In the genomic region with DNA sequence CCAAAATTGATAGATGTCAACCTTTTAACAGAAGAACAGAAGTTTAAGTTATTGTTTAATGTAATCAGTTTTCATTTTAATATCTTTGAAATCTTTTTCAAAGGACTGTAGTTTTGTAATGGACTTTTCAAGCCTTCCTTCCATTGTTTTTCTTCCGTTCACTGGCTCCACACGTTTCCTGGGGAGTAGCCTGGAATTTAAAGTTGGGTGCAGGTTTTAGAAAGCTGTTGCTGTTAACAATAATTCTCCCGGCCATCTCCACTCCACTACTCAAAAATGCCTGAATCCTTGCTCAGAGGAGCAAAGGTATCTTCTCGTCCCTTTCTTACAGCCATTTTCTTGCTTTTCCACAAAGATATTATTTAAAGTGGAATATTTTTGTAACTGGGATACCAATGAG, we compare ENCODE assay signal across 36 cellular contexts.
"Had no signal": no experiment of that assay in that cellular context is flagged by ENCODE, and none has a peak within 500 bp of the region (broad histone marks: within the 10 kb centered on the region; RNA-seq: fewer than 3 reads in every experiment).

No MANE protein-coding gene starts in this region.

- H3K4me2 ChIP-seq: KMS-11 had no signal

- H3K9me3 Mint-ChIP-seq: activated CD4-positive, alpha-beta memory T cell treated with anti-CD3 and anti-CD28 coated beads, Interleukin-2, amount 10 ng/mL, durations not matched to agents 7 days and 5 days; activated naive CD8-positive, alpha-beta T cell treated with anti-CD3 and anti-CD28 coated beads for 36 hours; activated T-cell treated with anti-CD3 and anti-CD28 coated beads, Interleukin-2, amount 50 U/mL, for 72 hours had no signal

- H3K4me3 Mint-ChIP-seq: activated CD4-positive, alpha-beta memory T cell treated with anti-CD3 and anti-CD28 coated beads, Interleukin-2, amount 10 ng/mL, durations not matched to agents 7 days and 5 days; activated CD8-positive, alpha-beta memory T cell treated with anti-CD3 and anti-CD28 coated beads, Interleukin-2, amount 10 ng/mL, durations not matched to agents 7 days and 5 days; activated naive CD8-positive, alpha-beta T cell treated with anti-CD3 and anti-CD28 coated beads for 36 hours; activated T-cell treated with anti-CD3 and anti-CD28 coated beads, Interleukin-2, amount 50 U/mL, for 72 hours; activated T-helper 17 cell treated with anti-CD3 and anti-CD28 coated beads, Interleukin-2, amount 50 U/mL, for 72 hours had no signal

- H3K9ac ChIP-seq: KMS-11 had no signal

- H3K36me3 Mint-ChIP-seq: activated naive CD8-positive, alpha-beta T cell treated with anti-CD3 and anti-CD28 coated beads for 36 hours had no signal

- DNase-seq: activated CD4-positive, alpha-beta memory T cell treated with anti-CD3 and anti-CD28 coated beads, Interleukin-2, amount 10 ng/mL, durations not matched to agents 7 days and 5 days; activated CD4-positive, alpha-beta T cell treated with anti-CD3 and anti-CD28 coated beads for 1 hour; activated CD4-positive, alpha-beta T cell treated with anti-CD3 and anti-CD28 coated beads for 48 hours; activated CD4-positive, CD25-positive, alpha-beta regulatory T cell; activated CD8-positive, alpha-beta memory T cell treated with anti-CD3 and anti-CD28 coated beads for 24 hours; activated CD8-positive, alpha-beta memory T cell treated with anti-CD3 and anti-CD28 coated beads, Interleukin-2, amount 10 ng/mL, durations not matched to agents 7 days and 5 days; activated CD8-positive, alpha-beta memory T cell treated with anti-CD3 and anti-CD28 coated beads, Interleukin-2, amount 50 U/mL, for 48 hours; activated effector memory CD4-positive, alpha-beta T cell treated with anti-CD3 and anti-CD28 coated beads, Interleukin-2, amount 50 U/mL, for 16 hours; activated naive CD4-positive, alpha-beta T cell; activated naive CD4-positive, alpha-beta T cell treated with anti-CD3 and anti-CD28 coated beads, Interleukin-2, amount 50 U/mL, for 16 hours; activated naive CD8-positive, alpha-beta T cell treated with anti-CD3 and anti-CD28 coated beads for 36 hours; activated T-cell treated with anti-CD3 and anti-CD28 coated beads, Interleukin-2, amount 50 U/mL, for 1 hour; activated T-cell treated with anti-CD3 and anti-CD28 coated beads, Interleukin-2, amount 50 U/mL, for 72 hours; amniotic stem cell; aorta; brain microvascular endothelial cell; NCI-H1105 treated with DMSO at 0.1 percent for 48 hours; NCI-H1436; NCI-H1694; NCI-H1930; NCI-H2081 treated with DMSO at 0.1 percent for 48 hours; NCI-H2171; NCI-H510A; NCI-H526; NCI-H748 treated with DMSO at 0.1 percent for 48 hours; NK-92 treated with Interleukin-12 subunit alpha and Interleukin-12 subunit beta, amount 100 ng/mL, for 24 hours; PC-3; Peyer's patch; RPMI8226; SIG-M5; SW 1271; T1000; WERI-Rb-1 had no signal

- H3K27ac Mint-ChIP-seq: activated CD4-positive, alpha-beta memory T cell treated with anti-CD3 and anti-CD28 coated beads, Interleukin-2, amount 10 ng/mL, durations not matched to agents 7 days and 5 days; activated CD8-positive, alpha-beta memory T cell treated with anti-CD3 and anti-CD28 coated beads, Interleukin-2, amount 10 ng/mL, durations not matched to agents 7 days and 5 days; activated naive CD8-positive, alpha-beta T cell treated with anti-CD3 and anti-CD28 coated beads for 36 hours; activated T-cell treated with anti-CD3 and anti-CD28 coated beads, Interleukin-2, amount 50 U/mL, for 72 hours; activated T-helper 17 cell treated with anti-CD3 and anti-CD28 coated beads, Interleukin-2, amount 50 U/mL, for 72 hours had no signal

- H3K27me3 Mint-ChIP-seq: activated CD8-positive, alpha-beta memory T cell treated with anti-CD3 and anti-CD28 coated beads, Interleukin-2, amount 10 ng/mL, durations not matched to agents 7 days and 5 days; activated T-helper 17 cell treated with anti-CD3 and anti-CD28 coated beads, Interleukin-2, amount 50 U/mL, for 72 hours had no signal

- H3K4me3 ChIP-seq: Peyer's patch had no signal

- H3K36me3 ChIP-seq: brain microvascular endothelial cell had no signal

- ATAC-seq: activated CD8-positive, alpha-beta memory T cell treated with anti-CD3 and anti-CD28 coated beads, Interleukin-2, amount 10 ng/mL, durations not matched to agents 7 days and 5 days; activated T-cell treated with anti-CD3 and anti-CD28 coated beads, Interleukin-2, amount 50 U/mL, for 72 hours; activated T-helper 17 cell treated with anti-CD3 and anti-CD28 coated beads, Interleukin-2, amount 50 U/mL, for 72 hours; PC-3; SK-N-SH treated with all-trans-retinoic acid at 6 μM for 48 hours had no signal

- H3K27me3 ChIP-seq: brain microvascular endothelial cell, Peyer's patch had no signal

- H3K9me3 ChIP-seq: Peyer's patch had no signal

- H3K27ac ChIP-seq: brain microvascular endothelial cell, KMS-11, Peyer's patch, WERI-Rb-1 had no signal
